In the genomic region with DNA sequence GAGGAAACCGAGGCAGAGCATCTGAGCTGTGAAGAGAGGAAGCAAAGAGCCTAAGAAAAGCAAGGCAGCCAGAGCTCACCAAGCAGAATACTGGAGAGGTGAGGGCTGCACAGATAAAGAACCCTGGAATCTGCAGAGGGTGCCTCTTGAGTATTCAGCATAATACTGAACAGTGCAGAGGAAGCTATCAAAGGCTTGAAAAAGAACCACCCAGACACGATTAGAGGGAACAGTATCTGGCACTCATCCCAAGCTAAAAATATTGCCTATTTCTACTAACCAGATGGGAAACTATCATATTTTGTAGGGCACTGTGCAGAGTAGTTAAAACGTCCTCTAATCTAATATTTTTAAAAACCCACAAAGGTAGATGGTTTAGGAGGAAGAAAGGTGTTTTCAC, we compare ENCODE assay signal across 12 cellular contexts. TPM values are rescaled to one million over a fixed set of nuclear protein-coding genes. Genes with fewer than 3 reads are reported as not detected.
"Had no signal": no experiment of that assay in that cellular context is flagged by ENCODE, and none has a peak within 500 bp of the region (broad histone marks: within the 10 kb centered on the region; RNA-seq: fewer than 3 reads in every experiment).

No MANE protein-coding gene starts in this region.

- H3K27ac ChIP-seq: GM23248, HL-60 had no signal

- H3K4me3 Mint-ChIP-seq: HFFc6, IgD-negative memory B cell had no signal

- H3K9me3 ChIP-seq: HAP-1 had no signal

- DNase-seq: GM23248, GOT3, H7, HFFc6, KBM-7 had no signal

- H3K36me3 ChIP-seq: HAP-1 had no signal

- H3K27me3 Mint-ChIP-seq: IgD-negative memory B cell had no signal

- H3K9ac ChIP-seq: GM23248 had no signal

- ATAC-seq: HCT116, HepG2 had no signal

- H3K27ac Mint-ChIP-seq: HFFc6, IgD-negative memory B cell had no signal

- H3K4me3 ChIP-seq: GM23248, HAP-1 had no signal

- H3K9me3 Mint-ChIP-seq: IgD-negative memory B cell had no signal

- H3K4me1 ChIP-seq: HAP-1 had no signal

- H3K36me3 Mint-ChIP-seq: IgD-negative memory B cell had no signal

- H3K4me1 Mint-ChIP-seq: IgD-negative memory B cell had no signal

RNA-seq across cellular contexts. Expression of gene OPRM1, which starts 41.8 kb away (rescaled TPM):
- total RNA-seq: GM23248, H4, H7, HepG2, HFFc6, HT1080 had no signal
